ENCODE assay signal across 11 cellular contexts in genomic region chr6:35717449-35718353, GRCh38. TPM values are rescaled to one million over a fixed set of nuclear protein-coding genes. Genes with fewer than 3 reads are reported as not detected.
A peak's percentile ranks its signal among the peaks of the same experiment; 100 is the strongest.
DNase-seq lines count a peak whose midpoint lies in the region; ATAC-seq and TF ChIP-seq lines count a peak whose summit lies in the region.
"Had no signal": no experiment of that assay in that cellular context is flagged by ENCODE, and none has a peak within 500 bp of the region (broad histone marks: within the 10 kb centered on the region; RNA-seq: fewer than 3 reads in every experiment).

No MANE protein-coding gene starts in this region.

- no peaks in the 10 kb centered on the region for H3K36me3 Mint-ChIP-seq in T-helper 2 cell treated with Interferon-gamma antibody and Interleukin-4, amounts not matched to agents 5 μg/mL and 100 μg/mL, for 36 hours (ENCODE audit: low read depth)
- H3K36me3 Mint-ChIP-seq: type B pancreatic cell had no signal

- H3K4me3 ChIP-seq in Peyer's patch (no peak overlapping the region), esophagus muscularis mucosa (no peak overlapping the region)
- H3K4me3 ChIP-seq: breast epithelium had no signal

- H3K9me3 ChIP-seq in Peyer's patch (no peaks in the 10 kb centered on the region), esophagus muscularis mucosa (no peaks in the 10 kb centered on the region)
- H3K9me3 ChIP-seq: breast epithelium had no signal

- peaks cover 51% of the 10 kb centered on the region for H3K4me1 Mint-ChIP-seq in T-helper 2 cell treated with Interferon-gamma antibody and Interleukin-4, amounts not matched to agents 5 μg/mL and 100 μg/mL, for 36 hours (ENCODE audit: low read depth)
- H3K4me1 Mint-ChIP-seq in stimulated activated naive CD8-positive, alpha-beta T cell treated with anti-CD3 and anti-CD28 coated beads, Interleukin-15, amount 100 ng/mL, for 72 hours: peaks cover 75% of the 10 kb centered on the region

- H3K4me1 ChIP-seq in Peyer's patch (peaks cover 8 to 55% (median 32%) of the 10 kb centered on the region in 4 donors), esophagus muscularis mucosa (peaks cover 46 to 68% (median 65%) of the 10 kb centered on the region in 4 donors)
- H3K4me1 ChIP-seq: breast epithelium had no signal

- TF ChIP-seq EP300 in esophagus muscularis mucosa (IDR thresholded peaks at IDR 0.05): no peak

- WGBS in esophagus muscularis mucosa: 80% methylated on average over 17 of the region's 19 CpGs

- peak overlapping the region; percentile 47 for H3K4me3 Mint-ChIP-seq in T-helper 2 cell treated with Interferon-gamma antibody and Interleukin-4, amounts not matched to agents 5 μg/mL and 100 μg/mL, for 36 hours
- peak overlapping the region; percentile 77 to 85 for H3K4me3 Mint-ChIP-seq in stimulated activated naive CD8-positive, alpha-beta T cell treated with anti-CD3 and anti-CD28 coated beads, Interleukin-15, amount 100 ng/mL, for 72 hours

- H3K9me3 Mint-ChIP-seq in T-helper 2 cell treated with Interferon-gamma antibody and Interleukin-4, amounts not matched to agents 5 μg/mL and 100 μg/mL, for 36 hours: no peaks in the 10 kb centered on the region
- H3K9me3 Mint-ChIP-seq in stimulated activated naive CD8-positive, alpha-beta T cell treated with anti-CD3 and anti-CD28 coated beads, Interleukin-15, amount 100 ng/mL, for 72 hours: no peaks in the 10 kb centered on the region
- H3K9me3 Mint-ChIP-seq: type B pancreatic cell had no signal

- intact Hi-C loops in esophagus muscularis mucosa (cut with DNase I): no loop called here

- TF ChIP-seq CTCF in Peyer's patch (IDR thresholded peaks at IDR 0.05) (no peak), esophagus muscularis mucosa (IDR thresholded peaks at IDR 0.05) (no peak)

- H3K36me3 ChIP-seq in Peyer's patch: no peaks in the 10 kb centered on the region
- H3K36me3 ChIP-seq in esophagus muscularis mucosa: no peaks in the 10 kb centered on the region
- H3K36me3 ChIP-seq: breast epithelium had no signal

- TF ChIP-seq POLR2A in Peyer's patch (IDR thresholded peaks at IDR 0.05) (no peak), esophagus muscularis mucosa (IDR thresholded peaks at IDR 0.05; ENCODE audit: low read depth) (no peak)

- H3K27me3 Mint-ChIP-seq in T-helper 2 cell treated with Interferon-gamma antibody and Interleukin-4, amounts not matched to agents 5 μg/mL and 100 μg/mL, for 36 hours (ENCODE audit: low read depth): no peaks in the 10 kb centered on the region
- no peaks in the 10 kb centered on the region for H3K27me3 Mint-ChIP-seq in stimulated activated naive CD8-positive, alpha-beta T cell treated with anti-CD3 and anti-CD28 coated beads, Interleukin-15, amount 100 ng/mL, for 72 hours
- H3K27me3 Mint-ChIP-seq: type B pancreatic cell had no signal

- no peak for DNase-seq in T-helper 2 cell treated with Interferon-gamma antibody and Interleukin-4, amounts not matched to agents 5 μg/mL and 100 μg/mL, for 36 hours (ENCODE audit: low spot score)
- DNase-seq in T-helper 2 cell: no peak
- DNase-seq in Peyer's patch: peak in 1 of 3 donors; percentile 45
- DNase-seq in esophagus muscularis mucosa (ENCODE audit: extremely low spot score): no peak
- DNase-seq in stimulated activated naive CD8-positive, alpha-beta T cell treated with anti-CD3 and anti-CD28 coated beads, Interleukin-15, amount 100 ng/mL, for 72 hours: peak in 1 of 2 donors; percentile 36
- no peak for DNase-seq in occipital lobe (lab: John Stamatoyannopoulos, UW)
- no peak for DNase-seq in putamen (ENCODE audit: low spot score)

- no peak for ATAC-seq in stimulated activated naive CD8-positive, alpha-beta T cell treated with anti-CD3 and anti-CD28 coated beads, Interleukin-15, amount 100 ng/mL, for 72 hours
- no peak for ATAC-seq in GM21576 (IDR thresholded peaks at IDR 0.05; ENCODE audit: unreplicated experiment)

- H3K27ac ChIP-seq in Peyer's patch (peak overlapping the region in 3 of 4 donors; percentile 73 to 86 (median 80)), esophagus muscularis mucosa (replicated peaks in 1 of 4) (peak overlapping the region; percentile 84 to 100 (median 98))
- H3K27ac ChIP-seq: VCaP had no signal

- H3K27ac Mint-ChIP-seq in T-helper 2 cell treated with Interferon-gamma antibody and Interleukin-4, amounts not matched to agents 5 μg/mL and 100 μg/mL, for 36 hours: peak overlapping the region; percentile 95
- H3K27ac Mint-ChIP-seq in stimulated activated naive CD8-positive, alpha-beta T cell treated with anti-CD3 and anti-CD28 coated beads, Interleukin-15, amount 100 ng/mL, for 72 hours: peak overlapping the region; percentile 96 to 97

- H3K27me3 ChIP-seq in Peyer's patch (no peaks in the 10 kb centered on the region), esophagus muscularis mucosa (no peaks in the 10 kb centered on the region)
- H3K27me3 ChIP-seq: breast epithelium had no signal

RNA-seq across cellular contexts. Expression of gene ARMC12, which starts 19.1 kb away (rescaled TPM):
- total RNA-seq in Peyer's patch: 1 to 10 TPM in 2 of 4 donors, not detected in 2; 1.3 to 2.7 TPM
- total RNA-seq in esophagus muscularis mucosa: 1 to 10 TPM in 1 of 4 donors, under 1 TPM in 2, not detected in 1; 0.50 to 1.0 (median 0.83) TPM
- total RNA-seq in occipital lobe: 0.47 TPM

RNA-seq across cellular contexts. Expression of gene FKBP5, which starts 29.0 kb away (rescaled TPM):
- total RNA-seq in Peyer's patch (100 to 1,000 TPM; 247 to 296 (median 275) TPM), esophagus muscularis mucosa (100 to 1,000 TPM; 477 to 689 (median 593) TPM), occipital lobe (3.1 TPM)

RNA-seq across cellular contexts. Expression of gene CLPSL2, which starts 58.7 kb away (rescaled TPM):
- total RNA-seq in Peyer's patch: not detected
- total RNA-seq in esophagus muscularis mucosa: not detected
- not detected for total RNA-seq in occipital lobe

Comparison
In these comparisons a context has a peak if more than half of its experiments do, and no peak if none do; other contexts are left out.
1. RNA of gene FKBP5, which starts 29.0 kb away (total RNA-seq): 477 to 689 TPM in esophagus muscularis mucosa and 247 to 296 TPM in Peyer's patch; 3.1 TPM in occipital lobe (single experiment); every median in the first group is over 10 times any median in the second.